In the genomic region with DNA sequence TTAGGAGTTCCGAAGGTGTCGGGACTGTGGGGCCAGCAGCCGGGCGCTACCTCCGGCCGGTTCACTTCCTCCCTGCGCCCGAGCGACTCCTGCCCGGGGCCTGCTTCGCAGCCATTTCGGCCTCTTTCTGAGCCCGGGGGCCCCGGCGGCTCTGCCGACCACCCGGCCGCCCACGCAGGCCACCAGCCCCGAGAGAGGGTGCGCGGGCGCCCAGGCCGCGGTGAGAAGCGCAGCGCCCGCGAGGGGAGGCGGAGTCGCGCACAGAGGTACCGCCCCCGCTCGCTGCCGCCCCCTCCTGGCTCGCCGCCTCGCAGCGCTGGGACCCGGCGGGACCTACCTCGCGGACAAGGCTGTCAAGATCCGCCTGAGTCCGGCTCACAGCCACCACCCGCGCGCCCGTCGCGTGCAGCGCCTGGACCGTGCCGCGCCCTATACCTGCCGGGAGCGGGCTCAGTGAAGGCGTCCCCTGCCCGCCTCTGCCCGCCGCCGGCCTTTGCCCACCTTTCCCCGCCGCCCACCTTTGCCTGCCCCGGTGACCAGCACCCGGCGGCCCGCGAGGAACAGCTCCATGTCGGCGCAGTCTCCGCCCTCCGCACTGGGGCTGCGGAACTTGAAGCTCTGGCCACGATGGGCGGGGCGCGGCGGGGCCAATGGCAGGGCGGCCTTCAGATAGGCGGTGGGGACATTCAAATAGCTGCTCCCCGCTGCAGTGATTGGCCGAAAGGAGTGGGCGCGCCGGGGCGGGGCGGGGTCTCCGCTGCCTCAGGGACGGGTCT, we compare ENCODE assay signal across 8 cellular contexts. TPM values are rescaled to one million over a fixed set of nuclear protein-coding genes. Genes with fewer than 3 reads are reported as not detected.
A peak's percentile ranks its signal among the peaks of the same experiment; 100 is the strongest.
DNase-seq lines count a peak whose midpoint lies in the region; ATAC-seq and TF ChIP-seq lines count a peak whose summit lies in the region.

Gene DCXR (minus strand): TSS at position 585 of the 776 bp plus-strand sequence. CDS start 15 bp downstream, at position 570.

- H3K4me3 Mint-ChIP-seq in WTC11: peak within 1 kb of the TSS; percentile 75

- ATAC-seq in GM18909 (IDR thresholded peaks at IDR 0.05; ENCODE audit: poor library complexity, unreplicated experiment) (peak; percentile 88), HG03175 (IDR thresholded peaks at IDR 0.05; ENCODE audit: unreplicated experiment) (peak; percentile 91), WTC11 (peak; percentile 90)

- DNase-seq in AG08396 (ENCODE audit: low spot score) (peak; percentile 98), NCI-H226 (peak; percentile 94), WTC11 (ENCODE audit: low spot score) (peak; percentile 99), cardiac fibroblast (ENCODE audit: low read depth in 2 of 2) (peak; percentile 97), iPS-NIHi7 (ENCODE audit: extremely low spot score) (peak; percentile 99), smooth muscle cell of the brain vasculature (ENCODE audit: low read depth, low spot score) (peak; percentile 92)

- POLR2A ChIA-PET in WTC11 (lab: Charles Lee): interaction anchor here (0.5 to 1.4 kb wide), 13 partner anchors 11 to 450 kb away, joined by 3 to 11 read pairs (median 5); partner anchors contain the start of genes ARL16, ASPSCR1, CENPX and FASN

- no peaks in the 10 kb centered on the region for H3K9me3 Mint-ChIP-seq in WTC11

- 0 out of 2 replicates have a peak, but pooled peaks cover 6% of the 10 kb centered on the region for H3K36me3 Mint-ChIP-seq in WTC11

- TF ChIP-seq CTCF in WTC11 (IDR thresholded peaks at IDR 0.05): peak; percentile 73
- TF ChIP-seq CTCF in cardiac fibroblast (IDR thresholded peaks at IDR 0.05; ENCODE audit: low read depth, low read length): peak; percentile 34

- CTCF ChIA-PET in WTC11 (lab: Charles Lee): interaction anchor here (0.6 to 2.0 kb wide), 50 partner anchors 8 to 436 kb away, joined by 3 to 31 read pairs (median 4); partner anchors contain the start of genes ASPSCR1, CENPX, FASN and GPS1

- H3K27ac Mint-ChIP-seq in WTC11: peak within 1 kb of the TSS; percentile 95

- peaks cover 10% of the 10 kb centered on the region for H3K27me3 Mint-ChIP-seq in WTC11 (ENCODE audit: low read depth)

- H3K4me3 ChIP-seq in cardiac fibroblast (replicated peaks in 1 of 2; ENCODE audit: low read depth in 2 of 2, low read length in 2 of 2): peak within 1 kb of the TSS; percentile 65 to 74

- H3K4me1 Mint-ChIP-seq in WTC11: peaks cover 33% of the 10 kb centered on the region

TF ChIP-seq in WTC11, 78 proteins besides CTCF, POLR2A, EP300 and RAD21 (continues in another document):
- TF ChIP-seq FOXP4 (CRISPR knock-in tag; IDR thresholded peaks at IDR 0.05) (no peak), RORB (CRISPR knock-in tag; IDR thresholded peaks at IDR 0.05) (no peak), MLX (CRISPR knock-in tag; IDR thresholded peaks at IDR 0.05) (no peak), CBFB (CRISPR knock-in tag; IDR thresholded peaks at IDR 0.05; ENCODE audit: low read depth) (no peak), EMX1 (CRISPR knock-in tag; IDR thresholded peaks at IDR 0.05) (no peak), ZNF138 (CRISPR knock-in tag; conservative IDR thresholded peaks at IDR 0.05) (no peak), ZNF219 (CRISPR knock-in tag; IDR thresholded peaks at IDR 0.05; ENCODE audit: borderline replicate concordance) (no peak), TP53 (CRISPR knock-in tag; IDR thresholded peaks at IDR 0.05) (no peak), TEAD1 (CRISPR knock-in tag; IDR thresholded peaks at IDR 0.05) (no peak), USF1 (CRISPR knock-in tag; IDR thresholded peaks at IDR 0.05) (no peak), ZNF121 (CRISPR knock-in tag; IDR thresholded peaks at IDR 0.05) (no peak)
- TF ChIP-seq, protein P1, sequence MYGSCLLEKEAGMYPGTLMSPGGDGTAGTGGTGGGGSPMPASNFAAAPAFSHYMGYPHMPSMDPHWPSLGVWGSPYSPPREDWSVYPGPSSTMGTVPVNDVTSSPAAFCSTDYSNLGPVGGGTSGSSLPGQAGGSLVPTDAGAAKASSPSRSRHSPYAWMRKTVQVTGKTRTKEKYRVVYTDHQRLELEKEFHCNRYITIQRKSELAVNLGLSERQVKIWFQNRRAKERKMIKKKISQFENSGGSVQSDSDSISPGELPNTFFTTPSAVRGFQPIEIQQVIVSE (CRISPR knock-in tag; IDR thresholded peaks at IDR 0.05; ENCODE audit: borderline replicate concordance): no peak
- TF ChIP-seq, protein P2, sequence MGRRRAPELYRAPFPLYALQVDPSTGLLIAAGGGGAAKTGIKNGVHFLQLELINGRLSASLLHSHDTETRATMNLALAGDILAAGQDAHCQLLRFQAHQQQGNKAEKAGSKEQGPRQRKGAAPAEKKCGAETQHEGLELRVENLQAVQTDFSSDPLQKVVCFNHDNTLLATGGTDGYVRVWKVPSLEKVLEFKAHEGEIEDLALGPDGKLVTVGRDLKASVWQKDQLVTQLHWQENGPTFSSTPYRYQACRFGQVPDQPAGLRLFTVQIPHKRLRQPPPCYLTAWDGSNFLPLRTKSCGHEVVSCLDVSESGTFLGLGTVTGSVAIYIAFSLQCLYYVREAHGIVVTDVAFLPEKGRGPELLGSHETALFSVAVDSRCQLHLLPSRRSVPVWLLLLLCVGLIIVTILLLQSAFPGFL (CRISPR knock-in tag; IDR thresholded peaks at IDR 0.05; ENCODE audit: borderline replicate concordance): no peak; the same call in 1 of the 2 replicates
- TF ChIP-seq, protein P3, sequence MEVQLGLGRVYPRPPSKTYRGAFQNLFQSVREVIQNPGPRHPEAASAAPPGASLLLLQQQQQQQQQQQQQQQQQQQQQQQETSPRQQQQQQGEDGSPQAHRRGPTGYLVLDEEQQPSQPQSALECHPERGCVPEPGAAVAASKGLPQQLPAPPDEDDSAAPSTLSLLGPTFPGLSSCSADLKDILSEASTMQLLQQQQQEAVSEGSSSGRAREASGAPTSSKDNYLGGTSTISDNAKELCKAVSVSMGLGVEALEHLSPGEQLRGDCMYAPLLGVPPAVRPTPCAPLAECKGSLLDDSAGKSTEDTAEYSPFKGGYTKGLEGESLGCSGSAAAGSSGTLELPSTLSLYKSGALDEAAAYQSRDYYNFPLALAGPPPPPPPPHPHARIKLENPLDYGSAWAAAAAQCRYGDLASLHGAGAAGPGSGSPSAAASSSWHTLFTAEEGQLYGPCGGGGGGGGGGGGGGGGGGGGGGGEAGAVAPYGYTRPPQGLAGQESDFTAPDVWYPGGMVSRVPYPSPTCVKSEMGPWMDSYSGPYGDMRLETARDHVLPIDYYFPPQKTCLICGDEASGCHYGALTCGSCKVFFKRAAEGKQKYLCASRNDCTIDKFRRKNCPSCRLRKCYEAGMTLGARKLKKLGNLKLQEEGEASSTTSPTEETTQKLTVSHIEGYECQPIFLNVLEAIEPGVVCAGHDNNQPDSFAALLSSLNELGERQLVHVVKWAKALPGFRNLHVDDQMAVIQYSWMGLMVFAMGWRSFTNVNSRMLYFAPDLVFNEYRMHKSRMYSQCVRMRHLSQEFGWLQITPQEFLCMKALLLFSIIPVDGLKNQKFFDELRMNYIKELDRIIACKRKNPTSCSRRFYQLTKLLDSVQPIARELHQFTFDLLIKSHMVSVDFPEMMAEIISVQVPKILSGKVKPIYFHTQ (CRISPR knock-in tag; IDR thresholded peaks at IDR 0.05): no peak
- TF ChIP-seq, protein P4, sequence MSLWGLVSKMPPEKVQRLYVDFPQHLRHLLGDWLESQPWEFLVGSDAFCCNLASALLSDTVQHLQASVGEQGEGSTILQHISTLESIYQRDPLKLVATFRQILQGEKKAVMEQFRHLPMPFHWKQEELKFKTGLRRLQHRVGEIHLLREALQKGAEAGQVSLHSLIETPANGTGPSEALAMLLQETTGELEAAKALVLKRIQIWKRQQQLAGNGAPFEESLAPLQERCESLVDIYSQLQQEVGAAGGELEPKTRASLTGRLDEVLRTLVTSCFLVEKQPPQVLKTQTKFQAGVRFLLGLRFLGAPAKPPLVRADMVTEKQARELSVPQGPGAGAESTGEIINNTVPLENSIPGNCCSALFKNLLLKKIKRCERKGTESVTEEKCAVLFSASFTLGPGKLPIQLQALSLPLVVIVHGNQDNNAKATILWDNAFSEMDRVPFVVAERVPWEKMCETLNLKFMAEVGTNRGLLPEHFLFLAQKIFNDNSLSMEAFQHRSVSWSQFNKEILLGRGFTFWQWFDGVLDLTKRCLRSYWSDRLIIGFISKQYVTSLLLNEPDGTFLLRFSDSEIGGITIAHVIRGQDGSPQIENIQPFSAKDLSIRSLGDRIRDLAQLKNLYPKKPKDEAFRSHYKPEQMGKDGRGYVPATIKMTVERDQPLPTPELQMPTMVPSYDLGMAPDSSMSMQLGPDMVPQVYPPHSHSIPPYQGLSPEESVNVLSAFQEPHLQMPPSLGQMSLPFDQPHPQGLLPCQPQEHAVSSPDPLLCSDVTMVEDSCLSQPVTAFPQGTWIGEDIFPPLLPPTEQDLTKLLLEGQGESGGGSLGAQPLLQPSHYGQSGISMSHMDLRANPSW (CRISPR knock-in tag; conservative IDR thresholded peaks at IDR 0.05; ENCODE audit: low read depth): no peak

RNA-seq across cellular contexts. Expression of gene DCXR, which starts in this region (rescaled TPM):
- total RNA-seq in WTC11 (2021): 114 to 130 TPM (median 120 TPM) in 3 replicates

Comparison
In these comparisons a context has a peak if more than half of its experiments do, and no peak if none do; other contexts are left out.
1. Peak in every context shown above with its lines: DNase-seq, ATAC-seq and H3K4me3 ChIP-seq.